Comparison of ENCODE assay signal across 27 cellular contexts in genomic region chr3:73009008-73009407, GRCh38. TPM values are rescaled to one million over a fixed set of nuclear protein-coding genes. Genes with fewer than 3 reads are reported as not detected.
A peak's percentile ranks its signal among the peaks of the same experiment; 100 is the strongest.
DNase-seq lines count a peak whose midpoint lies in the region; ATAC-seq, FAIRE-seq and TF ChIP-seq lines count a peak whose summit lies in the region.
"Had no signal": no experiment of that assay in that cellular context is flagged by ENCODE, and none has a peak within 500 bp of the region (broad histone marks: within the 10 kb centered on the region; RNA-seq: fewer than 3 reads in every experiment).

No MANE protein-coding gene starts in this region.

- H3K4me1 Mint-ChIP-seq in activated T-helper 2 cell treated with anti-CD3 and anti-CD28 coated beads, Interferon-gamma antibody, Interleukin-2, Interleukin-4, amounts not matched to agents 10 μg/mL and 5 μg/mL and 100 μg/mL, durations not matched to agents 14 hours and 24 hours and 36 hours (ENCODE audit: low read depth), result peaks cover 58% of the 10 kb centered on the region
- peaks cover 38% of the 10 kb centered on the region for H3K4me1 Mint-ChIP-seq in type B pancreatic cell (ENCODE audit: unreplicated experiment)

- ATAC-seq in heart left ventricle, result no peak
- ATAC-seq: body of pancreas had no signal

- H3K27me3 ChIP-seq in cardiac muscle cell (no peaks in the 10 kb centered on the region), heart left ventricle (no peaks in the 10 kb centered on the region), neuronal stem cell (ENCODE audit: control insufficient read depth in 3 of 3, insufficient read depth in 3 of 3, low read depth in 1 of 3, low read length in 3 of 3) (no peaks in the 10 kb centered on the region)
- H3K27me3 ChIP-seq: body of pancreas, colonic mucosa, MG63, uterus had no signal

- H3K4me3 ChIP-seq in cardiac muscle cell (no peak overlapping the region), heart left ventricle (no peak overlapping the region), neuronal stem cell (ENCODE audit: low read length in 2 of 2) (no peak overlapping the region)
- H3K4me3 ChIP-seq: body of pancreas, colonic mucosa, GM23248, MG63, uterus had no signal

- H3K4me3 Mint-ChIP-seq in activated T-helper 2 cell treated with anti-CD3 and anti-CD28 coated beads, Interferon-gamma antibody, Interleukin-2, Interleukin-4, amounts not matched to agents 10 μg/mL and 5 μg/mL and 100 μg/mL, durations not matched to agents 14 hours and 24 hours and 36 hours (ENCODE audit: low read depth), result no peak overlapping the region
- H3K4me3 Mint-ChIP-seq in type B pancreatic cell, result no peak overlapping the region
- H3K4me3 Mint-ChIP-seq: activated naive CD8-positive, alpha-beta T cell treated with anti-CD3 and anti-CD28 coated beads, Interleukin-2, amount 10 ng/mL, durations not matched to agents 7 days and 5 days had no signal

- no peak overlapping the region for H2AFZ ChIP-seq in neuronal stem cell (ENCODE audit: low read length)
- H2AFZ ChIP-seq: GM23248 had no signal

- DNase-seq in cardiac muscle cell (ENCODE audit: low read depth in 1 of 2, low spot score in 1 of 2) (no peak), heart left ventricle (no peak), type B pancreatic cell (ENCODE audit: extremely low spot score, unreplicated experiment) (no peak), urothelium cell line (ENCODE audit: low spot score) (no peak), posterior vena cava (ENCODE audit: low spot score) (no peak), neuronal stem cell (ENCODE audit: low spot score) (no peak)
- no peak for DNase-seq in activated T-helper 2 cell treated with anti-CD3 and anti-CD28 coated beads, Interferon-gamma antibody, Interleukin-2, Interleukin-4, amounts not matched to agents 10 μg/mL and 5 μg/mL and 100 μg/mL, durations not matched to agents 14 hours and 24 hours and 36 hours (ENCODE audit: low spot score)
- DNase-seq: activated CD4-positive, alpha-beta T cell treated with anti-CD3 and anti-CD28 coated beads for 48 hours; activated CD8-positive, alpha-beta memory T cell treated with anti-CD3 and anti-CD28 coated beads, Interleukin-2, amount 50 U/mL, for 48 hours; activated naive CD8-positive, alpha-beta T cell treated with anti-CD3 and anti-CD28 coated beads, Interleukin-2, amount 10 ng/mL, durations not matched to agents 7 days and 5 days; body of pancreas; C1 segment of cervical spinal cord; colonic mucosa; DMS153; GDM1; head of caudate nucleus; MG63; NCI-H1436 treated with DMSO at 0.1 percent for 48 hours; NCI-H774; nucleus accumbens; retina; Right ventricle myocardium superior; stimulated activated CD4-positive, alpha-beta T cell treated with anti-CD3 and anti-CD28 coated beads, Interleukin-4, amount 100 ng/mL, for 4 hours; uterus had no signal

- H3K14ac ChIP-seq in neuronal stem cell (ENCODE audit: low read length), result no peak overlapping the region

- no peak overlapping the region for H3K9ac ChIP-seq in neuronal stem cell (ENCODE audit: low read depth, low read length, poor library complexity)
- H3K9ac ChIP-seq: GM23248 had no signal

- no peak overlapping the region for H3K18ac ChIP-seq in neuronal stem cell (ENCODE audit: low read length)

- no peak overlapping the region for H3K23ac ChIP-seq in neuronal stem cell (ENCODE audit: low read depth, low read length, poor library complexity)

- H3K36me3 Mint-ChIP-seq in activated T-helper 2 cell treated with anti-CD3 and anti-CD28 coated beads, Interferon-gamma antibody, Interleukin-2, Interleukin-4, amounts not matched to agents 10 μg/mL and 5 μg/mL and 100 μg/mL, durations not matched to agents 14 hours and 24 hours and 36 hours (ENCODE audit: low read depth), result peaks cover 83% of the 10 kb centered on the region
- H3K36me3 Mint-ChIP-seq in type B pancreatic cell, result peaks cover 59% of the 10 kb centered on the region

- H3K4ac ChIP-seq in neuronal stem cell (ENCODE audit: low read length), result no peak overlapping the region

- intact Hi-C loops in heart left ventricle (cut with DNase I) (loop anchor here in 3 of 10 donors (10.0 kb wide), 1 partner anchor 46 kb away; no protein-coding TSS in a partner anchor), posterior vena cava (cut with DNase I) (no loop called here)
- intact Hi-C loops in activated T-helper 2 cell treated with anti-CD3 and anti-CD28 coated beads, Interferon-gamma antibody, Interleukin-2, Interleukin-4, amounts not matched to agents 10 μg/mL and 5 μg/mL and 100 μg/mL, durations not matched to agents 14 hours and 24 hours and 36 hours (cut with micrococcal nuclease), result no loop called here

- H2AK5ac ChIP-seq in neuronal stem cell (ENCODE audit: low read depth, low read length), result no peak overlapping the region

- no peak overlapping the region for H2BK5ac ChIP-seq in neuronal stem cell (ENCODE audit: low read length)

- no peak overlapping the region for H2BK120ac ChIP-seq in neuronal stem cell (ENCODE audit: low read depth, low read length)

- H3K27me3 Mint-ChIP-seq in activated T-helper 2 cell treated with anti-CD3 and anti-CD28 coated beads, Interferon-gamma antibody, Interleukin-2, Interleukin-4, amounts not matched to agents 10 μg/mL and 5 μg/mL and 100 μg/mL, durations not matched to agents 14 hours and 24 hours and 36 hours (ENCODE audit: low read depth), result no peaks in the 10 kb centered on the region
- H3K27me3 Mint-ChIP-seq in type B pancreatic cell, result no peaks in the 10 kb centered on the region
- H3K27me3 Mint-ChIP-seq: activated naive CD8-positive, alpha-beta T cell treated with anti-CD3 and anti-CD28 coated beads, Interleukin-2, amount 10 ng/mL, durations not matched to agents 7 days and 5 days; IgD-negative memory B cell had no signal

- TF ChIP-seq CTCF in cardiac muscle cell (IDR thresholded peaks at IDR 0.05; ENCODE audit: low read depth, low read length) (no peak), heart left ventricle (IDR thresholded peaks at IDR 0.05) (no peak), type B pancreatic cell (conservative IDR thresholded peaks at IDR 0.05) (no peak)

- no peak overlapping the region for H4K8ac ChIP-seq in neuronal stem cell (ENCODE audit: low read depth, low read length)

- H3K4me2 ChIP-seq in neuronal stem cell (ENCODE audit: insufficient read depth, low read length, poor library complexity, severe bottlenecking), result no peak overlapping the region

- H2BK15ac ChIP-seq in neuronal stem cell (ENCODE audit: low read length), result no peak overlapping the region

- WGBS in heart left ventricle, 4 donors, result 52 to 58% (median 54%) methylated on average over 4 of the region's 4 CpGs
- 100% methylated on average over 2 of the region's 4 CpGs; no CpG with 5 or more reads in 1 of the 2 donors for WGBS in neuronal stem cell (ENCODE audit: extremely low coverage in 2 of 2, insufficient read length in 2 of 2, insufficient replicate concordance in 1 of 2), 2 donors

- FAIRE-seq in islet of Langerhans (lab: Jason Lieb, UNC), result peak; percentile 45
- FAIRE-seq in urothelium cell line (lab: Jason Lieb, UNC), result no peak

- no peak overlapping the region for H4K91ac ChIP-seq in neuronal stem cell (ENCODE audit: low read depth, low read length, poor library complexity)

- no peak for TF ChIP-seq POLR2A in heart left ventricle (IDR thresholded peaks at IDR 0.05)

- H3K4me1 ChIP-seq in cardiac muscle cell (ENCODE audit: low read depth) (peaks cover 17% of the 10 kb centered on the region), heart left ventricle (peaks cover 3 to 79% (median 40%) of the 10 kb centered on the region in 12 donors), neuronal stem cell (ENCODE audit: control insufficient read depth in 2 of 2, insufficient read depth in 1 of 2, low read depth in 1 of 2, low read length in 2 of 2) (no peaks in the 10 kb centered on the region)
- H3K4me1 ChIP-seq: colonic mucosa, uterus had no signal

- H3K36me3 ChIP-seq in cardiac muscle cell (peaks cover 11% of the 10 kb centered on the region), heart left ventricle (peaks cover 0 to 39% (median 22%) of the 10 kb centered on the region in 9 donors), neuronal stem cell (replicated peaks in 1 of 2; ENCODE audit: control insufficient read depth in 2 of 2, insufficient read depth in 2 of 2, low read length in 2 of 2) (peaks cover 4 to 94% of the 10 kb centered on the region in 2 donors)
- H3K36me3 ChIP-seq: colonic mucosa, uterus had no signal

- H3K27ac ChIP-seq in cardiac muscle cell (peak overlapping the region; percentile 35), heart left ventricle (no peak overlapping the region), neuronal stem cell (replicated peaks; ENCODE audit: low read length) (no peak overlapping the region)
- H3K27ac ChIP-seq: body of pancreas, colonic mucosa, uterus had no signal

- H3K9me3 Mint-ChIP-seq in activated T-helper 2 cell treated with anti-CD3 and anti-CD28 coated beads, Interferon-gamma antibody, Interleukin-2, Interleukin-4, amounts not matched to agents 10 μg/mL and 5 μg/mL and 100 μg/mL, durations not matched to agents 14 hours and 24 hours and 36 hours, result no peaks in the 10 kb centered on the region
- no peaks in the 10 kb centered on the region for H3K9me3 Mint-ChIP-seq in type B pancreatic cell
- H3K9me3 Mint-ChIP-seq: activated naive CD8-positive, alpha-beta T cell treated with anti-CD3 and anti-CD28 coated beads, Interleukin-2, amount 10 ng/mL, durations not matched to agents 7 days and 5 days; IgD-negative memory B cell had no signal

- peak overlapping the region; percentile 72 for H3K27ac Mint-ChIP-seq in activated T-helper 2 cell treated with anti-CD3 and anti-CD28 coated beads, Interferon-gamma antibody, Interleukin-2, Interleukin-4, amounts not matched to agents 10 μg/mL and 5 μg/mL and 100 μg/mL, durations not matched to agents 14 hours and 24 hours and 36 hours
- peak overlapping the region; percentile 1 for H3K27ac Mint-ChIP-seq in type B pancreatic cell
- H3K27ac Mint-ChIP-seq: activated naive CD8-positive, alpha-beta T cell treated with anti-CD3 and anti-CD28 coated beads, Interleukin-2, amount 10 ng/mL, durations not matched to agents 7 days and 5 days had no signal

- no peak overlapping the region for H2BK12ac ChIP-seq in neuronal stem cell (ENCODE audit: low read length)

- H3K9me3 ChIP-seq in cardiac muscle cell (ENCODE audit: low read depth), result no peaks in the 10 kb centered on the region
- no peaks in the 10 kb centered on the region for H3K9me3 ChIP-seq in heart left ventricle
- H3K9me3 ChIP-seq in neuronal stem cell (replicated peaks in 1 of 2; ENCODE audit: control insufficient read depth in 2 of 2, insufficient read depth in 1 of 2, low read depth in 1 of 2, low read length in 2 of 2), result peaks cover 0 to 6% of the 10 kb centered on the region in 2 donors
- H3K9me3 ChIP-seq: body of pancreas, colonic mucosa, MG63, uterus had no signal

- H3K79me1 ChIP-seq in neuronal stem cell (ENCODE audit: low read depth, low read length), result no peaks in the 10 kb centered on the region

RNA-seq across cellular contexts. Expression of gene PPP4R2, which starts 12.4 kb away (rescaled TPM):
- total RNA-seq in cardiac muscle cell (42.2 and 49.1 TPM in 2 replicates), heart left ventricle (10 to 100 TPM; 41.2 to 69.7 (median 50.0) TPM), type B pancreatic cell (ENCODE audit: low replicate concordance) (86.5 and 100 TPM in 2 replicates), posterior vena cava (10 to 100 TPM; 36.3 to 50.1 TPM)
- polyA plus RNA-seq in cardiac muscle cell (44.8 and 50.1 TPM in 2 replicates), heart left ventricle (10 to 100 TPM; 17.0 to 22.0 TPM)
- 105 and 111 TPM in 2 replicates for total RNA-seq in activated T-helper 2 cell treated with anti-CD3 and anti-CD28 coated beads, Interferon-gamma antibody, Interleukin-2, Interleukin-4, amounts not matched to agents 10 μg/mL and 5 μg/mL and 100 μg/mL, durations not matched to agents 14 hours and 24 hours and 36 hours
- 45.4 TPM for polyA plus RNA-seq in neuronal stem cell (2013, experiment 1 of 2)
- polyA plus RNA-seq in neuronal stem cell (2013, experiment 2 of 2), result 46.2 TPM

RNA-seq across cellular contexts. Expression of gene EBLN2, which starts 52.5 kb away (rescaled TPM):
- total RNA-seq in cardiac muscle cell (3.4 and 5.1 TPM in 2 replicates), heart left ventricle (1 to 10 TPM in 5 of 9 donors, under 1 TPM in 4; 0.36 to 2.5 (median 1.1) TPM), type B pancreatic cell (ENCODE audit: low replicate concordance) (6.3 and 6.4 TPM in 2 replicates), posterior vena cava (1 to 10 TPM; 4.0 to 4.8 TPM)
- polyA plus RNA-seq in cardiac muscle cell (4.8 and 6.4 TPM in 2 replicates), heart left ventricle (1 to 10 TPM in 1 of 2 donors, under 1 TPM in 1; 0.24 to 1.4 TPM)
- 8.6 and 8.8 TPM in 2 replicates for total RNA-seq in activated T-helper 2 cell treated with anti-CD3 and anti-CD28 coated beads, Interferon-gamma antibody, Interleukin-2, Interleukin-4, amounts not matched to agents 10 μg/mL and 5 μg/mL and 100 μg/mL, durations not matched to agents 14 hours and 24 hours and 36 hours
- polyA plus RNA-seq in neuronal stem cell (2013, experiment 1 of 2), result 2.7 TPM
- 2.2 TPM for polyA plus RNA-seq in neuronal stem cell (2013, experiment 2 of 2)
